16 cellular contexts compared by ENCODE assay signal in the genomic region with DNA sequence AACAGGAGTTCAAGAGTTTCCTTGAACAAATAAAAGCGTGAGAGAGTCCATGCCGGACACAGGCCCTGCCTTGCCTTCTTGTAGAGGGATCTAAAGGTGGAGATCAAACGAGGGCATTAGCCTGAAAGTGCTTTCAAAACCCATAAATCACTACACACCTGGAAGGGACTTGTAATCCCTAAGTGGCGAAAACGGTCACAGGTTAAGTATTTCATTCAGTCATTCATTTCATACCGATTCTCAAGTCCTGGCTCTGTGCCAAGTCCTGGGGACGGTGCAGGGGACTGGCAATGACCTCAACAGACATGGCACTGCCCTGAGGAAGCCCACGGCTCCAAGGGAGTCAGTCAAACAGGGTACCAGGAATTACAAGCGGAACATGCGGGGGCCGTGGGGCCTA. TPM values are rescaled to one million over a fixed set of nuclear protein-coding genes. Genes with fewer than 3 reads are reported as not detected.
"Had no signal": no experiment of that assay in that cellular context is flagged by ENCODE, and none has a peak within 500 bp of the region (broad histone marks: within the 10 kb centered on the region; RNA-seq: fewer than 3 reads in every experiment).

No MANE protein-coding gene starts in this region.

- DNase-seq: activated B cell treated with CpG ODN at 0.5 μM for 24 hours; activated CD4-positive, alpha-beta T cell treated with anti-CD3 and anti-CD28 coated beads, Interleukin-2, amount 50 U/mL, for 1 hour; activated naive CD4-positive, alpha-beta T cell treated with anti-CD3 and anti-CD28 coated beads, Interleukin-2, amount 10 ng/mL, durations not matched to agents 7 days and 5 days; adrenal gland; central memory CD4-positive, alpha-beta T cell; cortex of kidney; effector CD8-positive, alpha-beta T cell; gastrocnemius medialis; lower lobe of right lung; naive thymus-derived CD4-positive, alpha-beta T cell; psoas muscle; stimulated activated CD4-positive, alpha-beta T cell treated with anti-CD3 and anti-CD28 coated beads, Interleukin-12 subunit alpha, Interleukin-12 subunit beta, amount 100 ng/mL, for 4 hours; stimulated activated CD4-positive, alpha-beta T cell treated with anti-CD3 and anti-CD28 coated beads, Interleukin-2, amount 100 ng/mL, for 48 hours; stimulated activated naive CD4-positive, alpha-beta T cell treated with Interleukin-2 at 50 U/mL for 16 hours; upper lobe of right lung had no signal

- H3K4me1 ChIP-seq: adrenal gland, gastrocnemius medialis, lower lobe of right lung, psoas muscle, upper lobe of right lung had no signal

- H3K9me3 ChIP-seq: adrenal gland, gastrocnemius medialis, lower lobe of right lung, psoas muscle, sigmoid colon, upper lobe of right lung had no signal

- H3K36me3 ChIP-seq: adrenal gland, gastrocnemius medialis, lower lobe of right lung, sigmoid colon, upper lobe of right lung had no signal

- H3K27me3 ChIP-seq: adrenal gland, upper lobe of right lung had no signal

- H3K4me3 ChIP-seq: adrenal gland, gastrocnemius medialis, lower lobe of right lung, psoas muscle, sigmoid colon, upper lobe of right lung had no signal

- H3K27ac ChIP-seq: adrenal gland, gastrocnemius medialis, lower lobe of right lung, psoas muscle, sigmoid colon, upper lobe of right lung had no signal

- ATAC-seq: gastrocnemius medialis; lower lobe of right lung; naive thymus-derived CD4-positive, alpha-beta T cell; psoas muscle; upper lobe of right lung had no signal

RNA-seq across cellular contexts. Expression of a gene that starts 26.6 kb away (rescaled TPM):
- total RNA-seq: activated B cell treated with CpG ODN at 0.5 μM for 24 hours, psoas muscle had no signal
